Comparison of ENCODE assay signal across 8 cellular contexts in the genomic region with DNA sequence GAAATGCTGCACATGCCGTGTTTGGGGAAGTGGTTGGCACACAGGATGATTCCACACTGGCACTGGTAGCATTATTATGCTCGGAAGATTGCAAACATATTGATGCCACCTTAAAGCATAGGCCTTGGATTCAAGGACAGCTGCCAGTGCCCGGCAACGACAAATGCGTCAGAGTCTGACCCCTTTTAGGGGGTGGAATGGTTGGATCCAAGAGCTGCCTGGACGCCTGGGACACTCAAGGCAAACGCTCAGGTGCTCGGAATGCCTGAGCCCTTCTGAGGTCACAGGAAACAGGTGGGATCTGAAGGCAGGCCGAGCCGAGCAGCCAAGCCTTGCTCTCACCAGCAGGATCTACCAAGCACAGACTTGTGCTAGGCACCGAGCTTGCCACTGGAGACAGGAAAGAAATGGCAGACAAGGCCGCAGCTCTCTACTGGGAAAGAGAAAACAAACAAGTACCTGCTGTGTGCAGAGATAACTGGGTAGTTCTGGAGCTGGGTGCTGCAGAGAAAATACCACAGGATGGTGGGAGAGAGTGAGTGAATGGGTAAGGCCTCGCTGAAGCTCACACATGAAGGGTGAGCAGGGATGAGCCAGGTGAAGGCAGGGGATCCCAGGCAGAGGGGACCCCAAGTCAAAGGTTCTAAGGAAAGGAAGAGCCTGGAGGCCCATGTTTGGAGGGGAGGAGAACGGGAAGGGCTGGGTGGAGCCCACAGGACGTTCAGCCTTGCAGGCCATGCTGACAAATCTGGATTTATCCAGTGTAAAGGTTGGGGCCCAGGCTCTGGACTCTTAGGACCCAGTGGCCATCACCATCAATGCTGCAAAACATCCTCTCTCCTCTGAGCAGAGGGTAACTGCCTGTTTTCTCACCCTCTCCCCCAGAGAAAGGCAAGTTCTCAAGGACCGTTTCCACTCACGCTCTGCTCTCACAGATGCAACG. TPM values are rescaled to one million over a fixed set of nuclear protein-coding genes. Genes with fewer than 3 reads are reported as not detected.
DNase-seq lines count a peak whose midpoint lies in the region; ATAC-seq and TF ChIP-seq lines count a peak whose summit lies in the region.

No MANE protein-coding gene starts in this region.

- CTCF ChIA-PET in GM10248 (lab: Yijun Ruan, JAX), result interaction anchor here (0.7 to 7.7 kb wide), 20 partner anchors 9 to 179 kb away, joined by 3 to 88 read pairs (median 8); a partner anchor contains a TSS

- H3K27ac Mint-ChIP-seq in CD14-positive monocyte, result peak overlapping the region in 5 of 7 donors; percentile 40 to 88 (median 72)
- peak overlapping the region; percentile 77 for H3K27ac Mint-ChIP-seq in dendritic cell treated with granulocyte-macrophage colony-stimulating factor and Interleukin-4, amounts not matched to agents 40 ng/mL and 50 ng/mL, for 4 days
- peak overlapping the region; percentile 72 to 94 (median 84) for H3K27ac Mint-ChIP-seq in naive thymus-derived CD8-positive, alpha-beta T cell

- no peak overlapping the region for H3K4me3 Mint-ChIP-seq in CD14-positive monocyte
- H3K4me3 Mint-ChIP-seq in dendritic cell treated with granulocyte-macrophage colony-stimulating factor and Interleukin-4, amounts not matched to agents 40 ng/mL and 50 ng/mL, for 4 days, result peak overlapping the region; percentile 49
- peak overlapping the region in 7 of 10 donors; percentile 5 to 74 (median 65) for H3K4me3 Mint-ChIP-seq in naive thymus-derived CD8-positive, alpha-beta T cell

- peaks cover 0 to 2% (median 0%) of the 10 kb centered on the region in 3 donors for H3K27me3 Mint-ChIP-seq in CD14-positive monocyte (ENCODE audit: low read depth in 3 of 3)
- no peaks in the 10 kb centered on the region for H3K27me3 Mint-ChIP-seq in dendritic cell treated with granulocyte-macrophage colony-stimulating factor and Interleukin-4, amounts not matched to agents 40 ng/mL and 50 ng/mL, for 4 days
- no peaks in the 10 kb centered on the region for H3K27me3 Mint-ChIP-seq in naive thymus-derived CD8-positive, alpha-beta T cell

- H3K9me3 Mint-ChIP-seq in CD14-positive monocyte, result no peaks in the 10 kb centered on the region
- no peaks in the 10 kb centered on the region for H3K9me3 Mint-ChIP-seq in dendritic cell treated with granulocyte-macrophage colony-stimulating factor and Interleukin-4, amounts not matched to agents 40 ng/mL and 50 ng/mL, for 4 days
- no peaks in the 10 kb centered on the region for H3K9me3 Mint-ChIP-seq in naive thymus-derived CD8-positive, alpha-beta T cell

- DNase-seq in CD14-positive monocyte (ENCODE audit: low spot score) (no peak), NCI-H345 treated with DMSO at 0.1 percent for 48 hours (lab: John Stamatoyannopoulos, UW; ENCODE audit: unreplicated experiment) (peak; percentile 24), GM10248 (ENCODE audit: extremely low spot score) (no peak), KG1 (lab: John Stamatoyannopoulos, UW) (no peak)
- peak in 1 of 10 donors; percentile 26 for DNase-seq in naive thymus-derived CD8-positive, alpha-beta T cell
- no peak for DNase-seq in activated CD4-positive, CD25-positive, alpha-beta regulatory T cell treated with anti-CD3 and anti-CD28 coated beads, Interleukin-2, amount 50 U/mL, for 72 hours

- peaks cover 33% of the 10 kb centered on the region for H3K4me1 Mint-ChIP-seq in CD14-positive monocyte
- H3K4me1 Mint-ChIP-seq in dendritic cell treated with granulocyte-macrophage colony-stimulating factor and Interleukin-4, amounts not matched to agents 40 ng/mL and 50 ng/mL, for 4 days (ENCODE audit: low read depth), result peaks cover 74% of the 10 kb centered on the region
- H3K4me1 Mint-ChIP-seq in naive thymus-derived CD8-positive, alpha-beta T cell, result peaks cover 46 to 97% (median 89%) of the 10 kb centered on the region in 4 donors

- ATAC-seq in naive thymus-derived CD8-positive, alpha-beta T cell, result no peak
- no peak for ATAC-seq in GM19463 (IDR thresholded peaks at IDR 0.05; ENCODE audit: unreplicated experiment)

- intact Hi-C loops in CD14-positive monocyte (cut with micrococcal nuclease), result no loop called here
- intact Hi-C loops in dendritic cell treated with granulocyte-macrophage colony-stimulating factor and Interleukin-4, amounts not matched to agents 40 ng/mL and 50 ng/mL, for 4 days (cut with micrococcal nuclease), result no loop called here

- H3K36me3 Mint-ChIP-seq in CD14-positive monocyte, result peaks cover 24 to 43% of the 10 kb centered on the region in 2 donors
- peaks cover 67% of the 10 kb centered on the region for H3K36me3 Mint-ChIP-seq in dendritic cell treated with granulocyte-macrophage colony-stimulating factor and Interleukin-4, amounts not matched to agents 40 ng/mL and 50 ng/mL, for 4 days (ENCODE audit: low read depth)
- peaks cover 0 to 37% (median 0%) of the 10 kb centered on the region in 3 donors for H3K36me3 Mint-ChIP-seq in naive thymus-derived CD8-positive, alpha-beta T cell

- no peak for TF ChIP-seq CTCF in CD14-positive monocyte (IDR thresholded peaks at IDR 0.05)
- no peak for TF ChIP-seq CTCF in GM10248 (IDR thresholded peaks at IDR 0.05; ENCODE audit: control extremely low read depth, extremely low read depth, low read depth, missing control alignments)

- POLR2A ChIA-PET in naive thymus-derived CD8-positive, alpha-beta T cell (lab: Charles Lee), result interaction anchor here (0.7 to 2.6 kb wide), 9 partner anchors 8 to 141 kb away, joined by 3 to 11 read pairs (median 7); a partner anchor contains a TSS
- POLR2A ChIA-PET in GM10248 (lab: Yijun Ruan, JAX), result interaction anchor here (0.5 to 1.2 kb wide), 2 partner anchors 8 to 788 kb away, joined by 3 read pairs; no protein-coding TSS in a partner anchor

RNA-seq across cellular contexts. Expression of a gene that starts 9.2 kb away (rescaled TPM):
- polyA plus RNA-seq in CD14-positive monocyte, result 1 to 10 TPM; 4.5 to 8.1 TPM
- 100 to 1,000 TPM; 128 to 145 TPM for total RNA-seq in naive thymus-derived CD8-positive, alpha-beta T cell
- 10 to 100 TPM in 1 of 3 donors, 1 to 10 TPM in 2; 7.7 to 13.0 (median 9.1) TPM for polyA plus RNA-seq in naive thymus-derived CD8-positive, alpha-beta T cell

RNA-seq across cellular contexts. Expression of a gene that starts 54.6 kb away (rescaled TPM):
- under 1 TPM; 0.34 to 0.72 TPM for polyA plus RNA-seq in CD14-positive monocyte
- total RNA-seq in naive thymus-derived CD8-positive, alpha-beta T cell, result 10 to 100 TPM; 55.9 to 58.3 TPM
- 1 to 10 TPM; 1.3 to 2.8 (median 2.0) TPM for polyA plus RNA-seq in naive thymus-derived CD8-positive, alpha-beta T cell

Comparison
In these comparisons a context has a peak if more than half of its experiments do, and no peak if none do; other contexts are left out.
1. H3K4me3 Mint-ChIP-seq: peak in dendritic cell treated with granulocyte-macrophage colony-stimulating factor and Interleukin-4, amounts not matched to agents 40 ng/mL and 50 ng/mL, for 4 days (single experiment) and naive thymus-derived CD8-positive, alpha-beta T cell (7 of 10); none in CD14-positive monocyte (0 of 2).
2. Peak in every context shown above with its lines, with median percentiles within 50 percentile points of each other: H3K27ac Mint-ChIP-seq.